8 cellular contexts compared by ENCODE assay signal in the genomic region with DNA sequence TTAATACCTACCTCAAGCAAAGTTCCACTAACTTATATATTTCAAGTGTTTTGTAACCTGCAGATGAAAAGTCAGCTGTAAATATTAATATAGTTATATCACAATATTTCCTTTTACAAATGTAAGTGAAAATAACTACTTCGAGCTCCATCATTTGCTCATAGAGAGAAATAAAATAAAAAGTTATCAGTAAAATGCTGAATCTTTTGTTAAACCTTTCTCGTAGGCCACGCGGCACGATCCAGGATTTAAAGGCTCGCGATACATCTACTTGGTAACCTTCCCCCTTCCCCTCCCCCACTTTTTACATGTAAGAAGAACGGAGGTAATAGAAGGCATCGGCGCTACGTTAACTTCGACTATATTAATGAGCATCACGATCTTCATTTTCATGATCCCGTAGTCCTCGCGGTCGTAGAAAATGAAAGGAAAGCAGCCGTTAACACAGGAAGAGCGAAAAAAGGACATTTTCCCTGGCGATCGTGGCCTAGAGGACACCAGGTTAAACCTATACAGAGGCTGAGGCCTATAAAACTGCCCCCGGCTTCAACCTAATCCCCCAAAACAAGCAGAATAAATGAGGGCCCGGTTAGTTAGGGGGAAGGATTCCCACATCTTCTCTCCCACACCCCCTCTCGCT. TPM values are rescaled to one million over a fixed set of nuclear protein-coding genes. Genes with fewer than 3 reads are reported as not detected.
A peak's percentile ranks its signal among the peaks of the same experiment; 100 is the strongest.
DNase-seq lines count a peak whose midpoint lies in the region; ATAC-seq and TF ChIP-seq lines count a peak whose summit lies in the region.

No MANE protein-coding gene starts in this region.

- H3K27me3 ChIP-seq in HUES48 (ENCODE audit: control insufficient read depth, insufficient read depth, low read length) (no peaks in the 10 kb centered on the region), lower lobe of right lung (ENCODE audit: low read depth) (no peaks in the 10 kb centered on the region), tibial artery (no peaks in the 10 kb centered on the region)

- H3K4me1 ChIP-seq in HUES48 (ENCODE audit: control insufficient read depth, insufficient read depth, low read length) (peaks cover 31% of the 10 kb centered on the region), lower lobe of right lung (peaks cover 51% of the 10 kb centered on the region), tibial artery (peaks cover 0 to 50% (median 27%) of the 10 kb centered on the region in 4 donors)

- POLR2A ChIA-PET in RWPE1 (lab: Yijun Ruan, JAX; ENCODE audit: low non-redundant PET): no interaction called here
- POLR2A ChIA-PET in GM10248 (lab: Yijun Ruan, JAX): no interaction called here

- H3K9me3 ChIP-seq in HUES48 (ENCODE audit: control insufficient read depth, insufficient read depth, low read length) (no peaks in the 10 kb centered on the region), lower lobe of right lung (no peaks in the 10 kb centered on the region), tibial artery (no peaks in the 10 kb centered on the region)

- H3K4me3 ChIP-seq in HUES48 (ENCODE audit: low read depth, low read length): peak overlapping the region; percentile 96
- peak overlapping the region; percentile 74 for H3K4me3 ChIP-seq in lower lobe of right lung
- H3K4me3 ChIP-seq in tibial artery: peak overlapping the region; percentile 78 to 96

- intact Hi-C loops in lower lobe of right lung (cut with DNase I) (no loop called here), tibial artery (cut with DNase I; ENCODE audit: low total_unique reads) (no loop called here)

- H3K36me3 ChIP-seq in HUES48 (ENCODE audit: control insufficient read depth, insufficient read depth, low read length) (peaks cover 50% of the 10 kb centered on the region), lower lobe of right lung (peaks cover 42% of the 10 kb centered on the region), tibial artery (peaks cover 5 to 18% (median 7%) of the 10 kb centered on the region in 3 donors)

- peak overlapping the region; percentile 92 for H3K27ac ChIP-seq in HUES48 (ENCODE audit: low read depth, low read length)
- peak overlapping the region; percentile 79 for H3K27ac ChIP-seq in RWPE1
- peak overlapping the region; percentile 91 for H3K27ac ChIP-seq in lower lobe of right lung
- peak overlapping the region; percentile 96 to 98 for H3K27ac ChIP-seq in tibial artery

- DNase-seq in CMK (ENCODE audit: low read depth) (peak; percentile 42), RWPE1 (ENCODE audit: low spot score) (no peak), cerebellar cortex (ENCODE audit: low spot score) (peak; percentile 42), lower lobe of right lung (no peak), tibial artery (peak in 1 of 2 donors; percentile 45), GM10248 (ENCODE audit: extremely low spot score) (no peak), DMS153 (lab: John Stamatoyannopoulos, UW) (no peak)

- peak in 1 of 2 donors; percentile 0 for ATAC-seq in lower lobe of right lung

- no peak for TF ChIP-seq CTCF in RWPE1 (conservative IDR thresholded peaks at IDR 0.05; ENCODE audit: low read depth)
- TF ChIP-seq CTCF in lower lobe of right lung (IDR thresholded peaks at IDR 0.05): no peak
- no peak for TF ChIP-seq CTCF in tibial artery (IDR thresholded peaks at IDR 0.05)
- TF ChIP-seq CTCF in GM10248 (IDR thresholded peaks at IDR 0.05; ENCODE audit: control extremely low read depth, extremely low read depth, low read depth, missing control alignments): no peak

- peak overlapping the region; percentile 100 for H3K9ac ChIP-seq in HUES48 (ENCODE audit: low read depth, low read length)

- CTCF ChIA-PET in RWPE1 (lab: Yijun Ruan, JAX): interaction anchor here (0.7 kb wide), 1 partner anchor 38 kb away, joined by 3 read pairs; no protein-coding TSS in a partner anchor
- CTCF ChIA-PET in GM10248 (lab: Yijun Ruan, JAX): no interaction called here

RNA-seq across cellular contexts. Expression of gene HNRNPC, which starts 0.5 kb away (rescaled TPM):
- 388 TPM for total RNA-seq in lower lobe of right lung

RNA-seq across cellular contexts. Expression of gene RPGRIP1, which starts 11.2 kb away (rescaled TPM):
- total RNA-seq in lower lobe of right lung: 1.1 TPM

Comparison
In these comparisons a context has a peak if more than half of its experiments do, and no peak if none do; other contexts are left out.
1. DNase-seq: peak in CMK (single experiment) and cerebellar cortex (single experiment); none in RWPE1 (single experiment), lower lobe of right lung (single experiment), GM10248 (single experiment) and DMS153 (single experiment).
2. Peak in every context shown above with its lines, with median percentiles within 50 percentile points of each other: H3K27ac ChIP-seq and H3K4me3 ChIP-seq.